19 cellular contexts compared by ENCODE assay signal in genomic region chr3:28150465-28151206, GRCh38.
DNase-seq lines count a peak whose midpoint lies in the region; ATAC-seq, FAIRE-seq and TF ChIP-seq lines count a peak whose summit lies in the region.
"Had no signal": no experiment of that assay in that cellular context is flagged by ENCODE, and none has a peak within 500 bp of the region (broad histone marks: within the 10 kb centered on the region; RNA-seq: fewer than 3 reads in every experiment).

No MANE protein-coding gene starts in this region.

- H3K4me1 ChIP-seq in sigmoid colon = peaks cover 0 to 9% (median 0%) of the 10 kb centered on the region in 4 donors
- H3K4me1 ChIP-seq: Caco-2 had no signal

- DNase-seq in LHCN-M2 (ENCODE audit: low read depth) (peak; percentile 30), left ventricle myocardium superior (no peak), stromal cell of bone marrow (ENCODE audit: low read depth) (peak; percentile 24), cortex of kidney (lab: John Stamatoyannopoulos, UW) (no peak), sigmoid colon (no peak)
- DNase-seq: activated CD8-positive, alpha-beta memory T cell treated with anti-CD3 and anti-CD28 coated beads, Interleukin-2, amount 10 ng/mL, durations not matched to agents 7 days and 5 days; Caco-2; EL; GOT3; NCI-H2029 treated with DMSO at 0.1 percent for 48 hours; NCI-H446; stimulated activated CD4-positive, alpha-beta T cell treated with anti-CD3 and anti-CD28 coated beads, Interleukin-15, amount 100 ng/mL, for 24 hours; testis had no signal

- H3K27me3 ChIP-seq in sigmoid colon = no peaks in the 10 kb centered on the region
- H3K27me3 ChIP-seq: cardiac muscle cell, testis had no signal

- FAIRE-seq in endometrium (lab: Jason Lieb, UNC) = peak; percentile 37
- FAIRE-seq: GM18507 had no signal

- ATAC-seq in left ventricle myocardium superior = peak; percentile 96
- ATAC-seq in GM21423 (IDR thresholded peaks at IDR 0.05; ENCODE audit: unreplicated experiment) = no peak
- ATAC-seq: activated CD8-positive, alpha-beta memory T cell treated with anti-CD3 and anti-CD28 coated beads, Interleukin-2, amount 10 ng/mL, durations not matched to agents 7 days and 5 days had no signal

- peaks cover 0 to 5% (median 0%) of the 10 kb centered on the region in 4 donors for H3K9me3 ChIP-seq in sigmoid colon
- H3K9me3 ChIP-seq: testis had no signal

- intact Hi-C loops in left ventricle myocardium superior (cut with micrococcal nuclease) (no loop called here), sigmoid colon (cut with DNase I) (no loop called here)

- TF ChIP-seq CTCF in sigmoid colon (IDR thresholded peaks at IDR 0.05) = no peak

- no peak overlapping the region for H3K27ac ChIP-seq in sigmoid colon
- H3K27ac ChIP-seq: cardiac muscle cell, KMS-11, RWPE1 had no signal

- no peak for TF ChIP-seq EP300 in sigmoid colon (IDR thresholded peaks at IDR 0.05)

- TF ChIP-seq POLR2A in sigmoid colon (IDR thresholded peaks at IDR 0.05) = no peak

- H3K4me3 ChIP-seq in sigmoid colon = no peak overlapping the region
- H3K4me3 ChIP-seq: cardiac muscle cell, testis had no signal

- no peaks in the 10 kb centered on the region for H3K36me3 ChIP-seq in sigmoid colon
- H3K36me3 ChIP-seq: cardiac muscle cell had no signal

Comparison
In these comparisons a context has a peak if more than half of its experiments do, and no peak if none do; other contexts are left out.
1. DNase-seq: peak in LHCN-M2 (single experiment) and stromal cell of bone marrow (single experiment); none in left ventricle myocardium superior (single experiment), cortex of kidney (single experiment) and sigmoid colon (single experiment).